ENCODE assay signal across 9 cellular contexts in genomic region chr3:52090131-52090548, GRCh38. TPM values are rescaled to one million over a fixed set of nuclear protein-coding genes. Genes with fewer than 3 reads are reported as not detected.
DNase-seq lines count a peak whose midpoint lies in the region; ATAC-seq and TF ChIP-seq lines count a peak whose summit lies in the region.
"Had no signal": no experiment of that assay in that cellular context is flagged by ENCODE, and none has a peak within 500 bp of the region (broad histone marks: within the 10 kb centered on the region; RNA-seq: fewer than 3 reads in every experiment).

No MANE protein-coding gene starts in this region.

- H3K36me3 ChIP-seq in breast epithelium (no peaks in the 10 kb centered on the region), thyroid gland (no peaks in the 10 kb centered on the region)

- intact Hi-C loops in breast epithelium (cut with DNase I; ENCODE audit: low total_unique reads) (no loop called here), thyroid gland (cut with DNase I) (no loop called here)

- TF ChIP-seq CTCF in breast epithelium (IDR thresholded peaks at IDR 0.05): no peak
- no peak for TF ChIP-seq CTCF in thyroid gland (IDR thresholded peaks at IDR 0.05)

- H3K4me1 ChIP-seq in breast epithelium: no peaks in the 10 kb centered on the region
- H3K4me1 ChIP-seq in thyroid gland: peaks cover 23 to 62% of the 10 kb centered on the region in 2 donors

- H3K27ac ChIP-seq in breast epithelium (peak overlapping the region; percentile 61 to 93), thyroid gland (peak overlapping the region; percentile 82 to 90 (median 89))

- TF ChIP-seq POLR2A in breast epithelium (IDR thresholded peaks at IDR 0.05): no peak
- TF ChIP-seq POLR2A in thyroid gland (IDR thresholded peaks at IDR 0.05): no peak

- no peaks in the 10 kb centered on the region for H3K27me3 ChIP-seq in breast epithelium
- H3K27me3 ChIP-seq in thyroid gland: no peaks in the 10 kb centered on the region

- ATAC-seq in GM21528 (IDR thresholded peaks at IDR 0.05; ENCODE audit: low FRiP score, unreplicated experiment) (no peak), HG03342 (IDR thresholded peaks at IDR 0.05; ENCODE audit: unreplicated experiment) (no peak), HG03039 (IDR thresholded peaks at IDR 0.05; ENCODE audit: unreplicated experiment) (no peak)

- H3K4me3 ChIP-seq in breast epithelium (no peak overlapping the region), thyroid gland (replicated peaks in 1 of 3) (no peak overlapping the region)

- WGBS in thyroid gland, 2 donors: 29 to 32% methylated on average over 7 of the region's 7 CpGs

- DNase-seq in HS-27A (ENCODE audit: low read depth) (peak; percentile 87), breast epithelium (ENCODE audit: low spot score in 2 of 2) (no peak), kidney glomerular epithelial cell (lab: John Stamatoyannopoulos, UW) (peak; percentile 87), thyroid gland (peak; percentile 68), HT-29 (ENCODE audit: low spot score) (no peak)
- DNase-seq: stimulated activated CD4-positive, alpha-beta T cell treated with anti-CD3 and anti-CD28 coated beads, Interleukin-2, amount 100 ng/mL, for 48 hours had no signal

- H3K9me3 ChIP-seq in breast epithelium: no peaks in the 10 kb centered on the region
- H3K9me3 ChIP-seq in thyroid gland: no peaks in the 10 kb centered on the region

RNA-seq across cellular contexts. Expression of gene DUSP7, which starts 33.8 kb away (rescaled TPM):
- total RNA-seq in breast epithelium: 10 to 100 TPM in 1 of 3 donors, 1 to 10 TPM in 2; 7.0 to 11.1 (median 8.6) TPM
- total RNA-seq in thyroid gland: 10 to 100 TPM in 3 of 4 donors, 1 to 10 TPM in 1; 6.9 to 10.6 (median 10.4) TPM
- 15.7 and 18.5 TPM in 2 replicates for total RNA-seq in HT-29 (2014; rRNA removed; shearing (Covaris generic))

Comparison
In these comparisons a context has a peak if more than half of its experiments do, and no peak if none do; other contexts are left out.
1. DNase-seq: peak in HS-27A (single experiment), kidney glomerular epithelial cell (single experiment) and thyroid gland (2 of 2); none in breast epithelium (0 of 2) and HT-29 (single experiment).